In genomic region chr16:86514656-86515376, GRCh38 we compare ENCODE assay signal across 1 cellular context.
TF ChIP-seq lines count a peak whose summit lies in the region.

No MANE protein-coding gene starts in this region.

TF ChIP-seq in HepG2, 621 proteins besides CTCF, POLR2A, EP300 and RAD21:
- TF ChIP-seq ASH2L (IDR thresholded peaks at IDR 0.05; ENCODE audit: insufficient read length, low read depth, low read length): no peak
- TF ChIP-seq NBN (conservative IDR thresholded peaks at IDR 0.05): no peak
- no peak for TF ChIP-seq MZF1 (CRISPR knock-in tag; IDR thresholded peaks at IDR 0.05; ENCODE audit: borderline replicate concordance)
- TF ChIP-seq ARID4A (CRISPR knock-in tag; IDR thresholded peaks at IDR 0.05; ENCODE audit: borderline replicate concordance): no peak
- no peak for TF ChIP-seq FOSL1 (CRISPR knock-in tag; IDR thresholded peaks at IDR 0.05; ENCODE audit: borderline replicate concordance)
- TF ChIP-seq SMYD3 (CRISPR knock-in tag; IDR thresholded peaks at IDR 0.05): no peak
- TF ChIP-seq, protein P1, sequence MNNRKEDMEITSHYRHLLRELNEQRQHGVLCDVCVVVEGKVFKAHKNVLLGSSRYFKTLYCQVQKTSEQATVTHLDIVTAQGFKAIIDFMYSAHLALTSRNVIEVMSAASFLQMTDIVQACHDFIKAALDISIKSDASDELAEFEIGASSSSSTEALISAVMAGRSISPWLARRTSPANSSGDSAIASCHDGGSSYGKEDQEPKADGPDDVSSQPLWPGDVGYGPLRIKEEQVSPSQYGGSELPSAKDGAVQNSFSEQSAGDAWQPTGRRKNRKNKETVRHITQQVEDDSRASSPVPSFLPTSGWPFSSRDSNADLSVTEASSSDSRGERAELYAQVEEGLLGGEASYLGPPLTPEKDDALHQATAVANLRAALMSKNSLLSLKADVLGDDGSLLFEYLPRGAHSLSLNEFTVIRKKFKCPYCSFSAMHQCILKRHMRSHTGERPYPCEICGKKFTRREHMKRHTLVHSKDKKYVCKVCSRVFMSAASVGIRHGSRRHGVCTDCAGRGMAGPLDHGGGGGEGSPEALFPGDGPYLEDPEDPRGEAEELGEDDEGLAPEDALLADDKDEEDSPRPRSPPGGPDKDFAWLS (CRISPR knock-in tag; IDR thresholded peaks at IDR 0.05; ENCODE audit: borderline replicate concordance): no peak
- no peak for TF ChIP-seq SAFB2 (CRISPR knock-in tag; IDR thresholded peaks at IDR 0.05; ENCODE audit: borderline replicate concordance, low read depth)
- no peak for TF ChIP-seq ZFP36L1 (CRISPR knock-in tag; IDR thresholded peaks at IDR 0.05)
- TF ChIP-seq ZNF253 (CRISPR knock-in tag; IDR thresholded peaks at IDR 0.05; ENCODE audit: borderline replicate concordance): no peak
- TF ChIP-seq, protein P2, sequence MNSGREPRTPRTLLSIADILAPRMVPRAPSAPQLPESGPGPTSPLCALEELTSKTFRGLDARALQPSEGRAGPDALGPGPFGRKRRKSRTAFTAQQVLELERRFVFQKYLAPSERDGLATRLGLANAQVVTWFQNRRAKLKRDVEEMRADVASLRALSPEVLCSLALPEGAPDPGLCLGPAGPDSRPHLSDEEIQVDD (CRISPR knock-in tag; IDR thresholded peaks at IDR 0.05; ENCODE audit: borderline replicate concordance): no peak
- TF ChIP-seq JDP2 (CRISPR knock-in tag; IDR thresholded peaks at IDR 0.05; ENCODE audit: borderline replicate concordance): no peak
- TF ChIP-seq ZBTB42 (CRISPR knock-in tag; IDR thresholded peaks at IDR 0.05): no peak
- no peak for TF ChIP-seq ZNF629 (CRISPR knock-in tag; conservative IDR thresholded peaks at IDR 0.05)
- no peak for TF ChIP-seq HNRNPK (IDR thresholded peaks at IDR 0.05; ENCODE audit: low read depth, low read length, poor library complexity, severe bottlenecking)
- TF ChIP-seq, protein P3, sequence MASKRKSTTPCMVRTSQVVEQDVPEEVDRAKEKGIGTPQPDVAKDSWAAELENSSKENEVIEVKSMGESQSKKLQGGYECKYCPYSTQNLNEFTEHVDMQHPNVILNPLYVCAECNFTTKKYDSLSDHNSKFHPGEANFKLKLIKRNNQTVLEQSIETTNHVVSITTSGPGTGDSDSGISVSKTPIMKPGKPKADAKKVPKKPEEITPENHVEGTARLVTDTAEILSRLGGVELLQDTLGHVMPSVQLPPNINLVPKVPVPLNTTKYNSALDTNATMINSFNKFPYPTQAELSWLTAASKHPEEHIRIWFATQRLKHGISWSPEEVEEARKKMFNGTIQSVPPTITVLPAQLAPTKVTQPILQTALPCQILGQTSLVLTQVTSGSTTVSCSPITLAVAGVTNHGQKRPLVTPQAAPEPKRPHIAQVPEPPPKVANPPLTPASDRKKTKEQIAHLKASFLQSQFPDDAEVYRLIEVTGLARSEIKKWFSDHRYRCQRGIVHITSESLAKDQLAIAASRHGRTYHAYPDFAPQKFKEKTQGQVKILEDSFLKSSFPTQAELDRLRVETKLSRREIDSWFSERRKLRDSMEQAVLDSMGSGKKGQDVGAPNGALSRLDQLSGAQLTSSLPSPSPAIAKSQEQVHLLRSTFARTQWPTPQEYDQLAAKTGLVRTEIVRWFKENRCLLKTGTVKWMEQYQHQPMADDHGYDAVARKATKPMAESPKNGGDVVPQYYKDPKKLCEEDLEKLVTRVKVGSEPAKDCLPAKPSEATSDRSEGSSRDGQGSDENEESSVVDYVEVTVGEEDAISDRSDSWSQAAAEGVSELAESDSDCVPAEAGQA (IDR thresholded peaks at IDR 0.05; ENCODE audit: low read depth): no peak
- TF ChIP-seq, protein P3 (CRISPR knock-in tag; IDR thresholded peaks at IDR 0.05; ENCODE audit: borderline replicate concordance): no peak
